ENCODE assay signal across 27 cellular contexts in the genomic region with DNA sequence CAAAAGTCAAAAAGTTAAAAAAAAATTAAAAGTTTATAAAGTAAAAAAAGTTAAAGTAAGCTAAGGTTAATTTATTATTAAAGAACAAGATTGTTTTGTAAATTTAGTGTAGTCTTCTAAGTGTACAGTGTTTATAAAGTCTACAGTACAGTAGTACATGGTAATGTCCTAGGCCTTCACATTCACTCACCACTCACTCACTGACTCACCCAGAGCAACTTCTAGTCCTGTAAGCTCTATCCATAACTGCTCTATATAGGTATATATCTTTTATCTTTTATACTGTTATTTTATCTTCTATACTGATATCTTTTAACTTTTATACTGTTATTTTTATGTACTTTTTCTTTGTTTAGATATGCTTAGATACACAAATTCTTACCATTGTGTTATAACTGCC. TPM values are rescaled to one million over a fixed set of nuclear protein-coding genes. Genes with fewer than 3 reads are reported as not detected.
DNase-seq lines count a peak whose midpoint lies in the region; ATAC-seq, FAIRE-seq and TF ChIP-seq lines count a peak whose summit lies in the region.
"Had no signal": no experiment of that assay in that cellular context is flagged by ENCODE, and none has a peak within 500 bp of the region (broad histone marks: within the 10 kb centered on the region; RNA-seq: fewer than 3 reads in every experiment).

No MANE protein-coding gene starts in this region.

- H3K9me3 ChIP-seq in SK-N-SH (no peaks in the 10 kb centered on the region), RWPE2 (ENCODE audit: severe bottlenecking) (no peaks in the 10 kb centered on the region), kidney (ENCODE audit: control insufficient read depth in 1 of 2, low read length in 2 of 2) (no peaks in the 10 kb centered on the region)
- H3K9me3 ChIP-seq: BE2C, BLaER1 had no signal

- no peak for DNase-seq in SK-N-SH
- DNase-seq in RWPE2 (ENCODE audit: low spot score), result no peak
- DNase-seq in kidney, result no peak
- no peak for DNase-seq in middle frontal gyrus (ENCODE audit: extremely low spot score, low spot score)
- no peak for DNase-seq in RCC 7860 (ENCODE audit: low spot score)
- DNase-seq: ACHN; BE2C; C1 segment of cervical spinal cord; CD4-positive, alpha-beta memory T cell; CD4-positive, CD25-positive, alpha-beta regulatory T cell; CD8-positive, alpha-beta memory T cell; COR-L47; DMS 273 treated with DMSO at 0.1 percent for 48 hours; DMS153; DMS53; DMS79; DND-41; EL; GDM1 had no signal

- H3K4me1 ChIP-seq in SK-N-SH (ENCODE audit: control insufficient read depth in 1 of 2, insufficient read depth in 2 of 2, low read depth in 1 of 2, low read length in 1 of 2) (peaks cover 0 to 6% of the 10 kb centered on the region in 2 experiments; a peak in 2 of 4 replicates), RWPE2 (ENCODE audit: insufficient read depth, poor library complexity, severe bottlenecking) (peaks cover 21% of the 10 kb centered on the region), kidney (ENCODE audit: control insufficient read depth in 1 of 2, insufficient read depth in 1 of 2, low read depth in 1 of 2, low read length in 2 of 2) (no peaks in the 10 kb centered on the region)
- H3K4me1 ChIP-seq: BE2C, BLaER1 had no signal

- H3K4me2 ChIP-seq in SK-N-SH, result no peak overlapping the region
- H3K4me2 ChIP-seq: BLaER1 had no signal

- peak; percentile 62 for FAIRE-seq in G401.6 (lab: Jason Lieb, UNC)
- peak; percentile 82 for FAIRE-seq in kidney (lab: Jason Lieb, UNC)
- FAIRE-seq in RCC 7860 (lab: Jason Lieb, UNC), result no peak
- FAIRE-seq: GM12878, GM12892, GM18507 had no signal

- no peaks in the 10 kb centered on the region for H3K27me3 ChIP-seq in SK-N-SH (ENCODE audit: insufficient read depth)
- H3K27me3 ChIP-seq in RWPE2 (ENCODE audit: insufficient read depth, poor library complexity, severe bottlenecking), result no peaks in the 10 kb centered on the region
- H3K27me3 ChIP-seq: BE2C, BLaER1 had no signal

- CTCF ChIA-PET in SK-N-SH (lab: Yijun Ruan, JAX), result interaction anchor here (0.6 kb wide), 1 partner anchor 1299 kb away, joined by 3 read pairs; no protein-coding TSS in a partner anchor

- no peak for TF ChIP-seq RAD21 in SK-N-SH (IDR thresholded peaks at IDR 0.05; ENCODE audit: low read length)

- ATAC-seq in SK-N-SH treated with all-trans-retinoic acid at 6 μM for 48 hours (peak; percentile 20; the same call in 1 of the 3 replicates), RWPE2 (ENCODE audit: low read depth) (peak; percentile 45; the same call in 2 of the 3 replicates), GM19455 (IDR thresholded peaks at IDR 0.05; ENCODE audit: unreplicated experiment) (no peak)
- ATAC-seq: GM12878 had no signal

- intact Hi-C loops in kidney (cut with DNase I), result no loop called here

- H4K20me1 ChIP-seq in SK-N-SH (ENCODE audit: insufficient read depth), result no peaks in the 10 kb centered on the region
- H4K20me1 ChIP-seq: BLaER1 had no signal

- H3F3A ChIP-seq in SK-N-SH (replicated peaks; ENCODE audit: insufficient read depth), result peaks cover 10% of the 10 kb centered on the region

- H3K27ac ChIP-seq in SK-N-SH (ENCODE audit: low read depth in 2 of 2, low read length in 1 of 2), result no peak overlapping the region
- H3K27ac ChIP-seq in RWPE2 (ENCODE audit: poor library complexity, severe bottlenecking), result no peak overlapping the region
- H3K27ac ChIP-seq in kidney (ENCODE audit: low read depth in 2 of 2, low read length in 2 of 2), result no peak overlapping the region
- H3K27ac ChIP-seq: 22Rv1, BLaER1 had no signal

- H3K36me3 ChIP-seq in SK-N-SH (replicated peaks in 1 of 2; ENCODE audit: control insufficient read depth in 1 of 2, insufficient read depth in 2 of 2, low read length in 1 of 2), result peaks cover 22 to 33% of the 10 kb centered on the region in 2 experiments
- peaks cover 20% of the 10 kb centered on the region for H3K36me3 ChIP-seq in RWPE2 (ENCODE audit: low read depth)
- H3K36me3 ChIP-seq in kidney (ENCODE audit: control insufficient read depth in 1 of 2, insufficient read depth in 2 of 2, low read length in 2 of 2), result no peaks in the 10 kb centered on the region

- no peaks in the 10 kb centered on the region for H3K9me2 ChIP-seq in SK-N-SH

- TF ChIP-seq EP300 in SK-N-SH (IDR thresholded peaks at IDR 0.05; ENCODE audit: borderline replicate concordance in 1 of 2, low read depth in 1 of 2, low read length in 1 of 2), result no peak

- H3K4me3 ChIP-seq in SK-N-SH (ENCODE audit: low read depth in 2 of 2, low read length in 1 of 2), result no peak overlapping the region
- no peak overlapping the region for H3K4me3 ChIP-seq in RWPE2 (ENCODE audit: severe bottlenecking)
- H3K4me3 ChIP-seq in kidney (ENCODE audit: low read length in 2 of 2), result no peak overlapping the region
- H3K4me3 ChIP-seq: BLaER1, GM12878 had no signal

- no peak overlapping the region for H3K9ac ChIP-seq in SK-N-SH
- no peak overlapping the region for H3K9ac ChIP-seq in kidney (ENCODE audit: low read length in 2 of 2)
- H3K9ac ChIP-seq: BLaER1 had no signal

- no peak overlapping the region for H2AFZ ChIP-seq in SK-N-SH (ENCODE audit: low read depth)

- TF ChIP-seq CTCF in SK-N-SH (IDR thresholded peaks at IDR 0.05) (no peak), RWPE2 (IDR thresholded peaks at IDR 0.05; ENCODE audit: poor library complexity, severe bottlenecking) (no peak), kidney (IDR thresholded peaks at IDR 0.05; ENCODE audit: borderline replicate concordance, extremely low read depth, insufficient read depth) (no peak)

- peaks cover 37% of the 10 kb centered on the region for H3K79me2 ChIP-seq in SK-N-SH (ENCODE audit: insufficient read depth)

- POLR2A ChIA-PET in SK-N-SH (lab: Yijun Ruan, JAX), result no interaction called here

TF ChIP-seq in SK-N-SH treated with all-trans-retinoic acid at 6 μM for 48 hours, 23 proteins besides CTCF, POLR2A, EP300 and RAD21:
- TF ChIP-seq, protein P1, sequence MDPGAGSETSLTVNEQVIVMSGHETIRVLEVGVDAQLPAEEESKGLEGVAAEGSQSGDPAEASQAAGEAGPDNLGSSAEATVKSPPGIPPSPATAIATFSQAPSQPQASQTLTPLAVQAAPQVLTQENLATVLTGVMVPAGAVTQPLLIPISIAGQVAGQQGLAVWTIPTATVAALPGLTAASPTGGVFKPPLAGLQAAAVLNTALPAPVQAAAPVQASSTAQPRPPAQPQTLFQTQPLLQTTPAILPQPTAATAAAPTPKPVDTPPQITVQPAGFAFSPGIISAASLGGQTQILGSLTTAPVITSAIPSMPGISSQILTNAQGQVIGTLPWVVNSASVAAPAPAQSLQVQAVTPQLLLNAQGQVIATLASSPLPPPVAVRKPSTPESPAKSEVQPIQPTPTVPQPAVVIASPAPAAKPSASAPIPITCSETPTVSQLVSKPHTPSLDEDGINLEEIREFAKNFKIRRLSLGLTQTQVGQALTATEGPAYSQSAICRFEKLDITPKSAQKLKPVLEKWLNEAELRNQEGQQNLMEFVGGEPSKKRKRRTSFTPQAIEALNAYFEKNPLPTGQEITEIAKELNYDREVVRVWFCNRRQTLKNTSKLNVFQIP (CRISPR knock-in tag; IDR thresholded peaks at IDR 0.05; ENCODE audit: borderline replicate concordance, low read depth), result no peak
- TF ChIP-seq ZFP30 (CRISPR knock-in tag; IDR thresholded peaks at IDR 0.05), result no peak
- TF ChIP-seq ESRRG (CRISPR knock-in tag; IDR thresholded peaks at IDR 0.05), result no peak
- no peak for TF ChIP-seq ARNTL (CRISPR knock-in tag; IDR thresholded peaks at IDR 0.05; ENCODE audit: borderline replicate concordance, low read depth)

TF ChIP-seq in SK-N-SH, 30 proteins besides CTCF, POLR2A, EP300 and RAD21:
- TF ChIP-seq POLR2AphosphoS5 (IDR thresholded peaks at IDR 0.05; ENCODE audit: low read depth, low read length) (no peak), NRF1 (IDR thresholded peaks at IDR 0.05; ENCODE audit: low read depth, low read length) (no peak), SIN3A (IDR thresholded peaks at IDR 0.05; ENCODE audit: borderline replicate concordance, low read depth, low read length) (no peak), ELF1 (IDR thresholded peaks at IDR 0.05) (no peak), NFIC (IDR thresholded peaks at IDR 0.05; ENCODE audit: borderline replicate concordance) (no peak), TAF1 (IDR thresholded peaks at IDR 0.05; ENCODE audit: borderline replicate concordance, low read depth, low read length) (no peak), YY1 (IDR thresholded peaks at IDR 0.05; ENCODE audit: low read depth) (no peak), FOXJ3 (CRISPR knock-in tag; IDR thresholded peaks at IDR 0.05) (no peak), MXI1 (IDR thresholded peaks at IDR 0.05; ENCODE audit: low read depth, low read length) (no peak), GATA2 (CRISPR knock-in tag; IDR thresholded peaks at IDR 0.05) (no peak)

RNA-seq across cellular contexts. Expression of a gene that starts 11.2 kb away (rescaled TPM):
- 7.0 and 9.9 TPM in 2 replicates for polyA plus RNA-seq in SK-N-SH (2012; rRNA removed)
- polyA plus RNA-seq in SK-N-SH (2012; cell fraction: cytosol; rRNA removed), result 5.3 and 6.7 TPM in 2 replicates
- 22.3 and 23.4 TPM in 2 replicates for polyA plus RNA-seq in SK-N-SH (2012; cell fraction: nucleus; rRNA removed)
- total RNA-seq in kidney, result 28.7 TPM
- 5.6 TPM for polyA plus RNA-seq in kidney (ENCODE audit: insufficient read depth, low read depth, low replicate concordance)

RNA-seq across cellular contexts. Expression of a gene that starts 11.4 kb away (rescaled TPM):
- polyA plus RNA-seq in SK-N-SH (2012; rRNA removed) (107 and 109 TPM in 2 replicates), kidney (ENCODE audit: insufficient read depth, low read depth, low replicate concordance) (40.8 TPM)
- polyA plus RNA-seq in SK-N-SH (2012; cell fraction: cytosol; rRNA removed), result 63.2 and 79.8 TPM in 2 replicates
- polyA plus RNA-seq in SK-N-SH (2012; cell fraction: nucleus; rRNA removed), result 91.8 and 122 TPM in 2 replicates
- 34.1 TPM for total RNA-seq in kidney
